Comparison of ENCODE assay signal across 11 cellular contexts in genomic region chr5:134099939-134100282, GRCh38. TPM values are rescaled to one million over a fixed set of nuclear protein-coding genes. Genes with fewer than 3 reads are reported as not detected.
DNase-seq lines count a peak whose midpoint lies in the region; TF ChIP-seq lines count a peak whose summit lies in the region.
"Had no signal": no experiment of that assay in that cellular context is flagged by ENCODE, and none has a peak within 500 bp of the region (broad histone marks: within the 10 kb centered on the region; RNA-seq: fewer than 3 reads in every experiment).

No MANE protein-coding gene starts in this region.

- no peak overlapping the region for H3K4ac ChIP-seq in trophoblast cell (ENCODE audit: low read depth, low read length)

- H3K4me1 Mint-ChIP-seq in T-helper 2 cell treated with Interferon-gamma antibody and Interleukin-4, amounts not matched to agents 5 μg/mL and 100 μg/mL, for 36 hours (ENCODE audit: low read depth) = peaks cover 31% of the 10 kb centered on the region
- peaks cover 66% of the 10 kb centered on the region for H3K4me1 Mint-ChIP-seq in brain

- H3K27ac Mint-ChIP-seq in T-helper 2 cell treated with Interferon-gamma antibody and Interleukin-4, amounts not matched to agents 5 μg/mL and 100 μg/mL, for 36 hours = no peak overlapping the region
- peak overlapping the region in 4 of 5 experiments; percentile 50 to 86 (median 82) for H3K27ac Mint-ChIP-seq in brain

- H3K27ac ChIP-seq in MM.1S (ENCODE audit: low read length) = peak overlapping the region; percentile 80; the same call in 1 of the 2 replicates
- H3K27ac ChIP-seq in trophoblast cell (ENCODE audit: low read depth, low read length) = no peak overlapping the region
- H3K27ac ChIP-seq: prostate gland, WERI-Rb-1 had no signal

- H3K27me3 ChIP-seq in MM.1S (replicated peaks; ENCODE audit: insufficient read depth, low read length) = no peaks in the 10 kb centered on the region
- H3K27me3 ChIP-seq in trophoblast cell (ENCODE audit: insufficient read depth, low read length) = no peaks in the 10 kb centered on the region
- H3K27me3 ChIP-seq: adrenal gland had no signal

- no peaks in the 10 kb centered on the region for H4K20me1 ChIP-seq in MM.1S (ENCODE audit: insufficient read depth, low read length)

- no peaks in the 10 kb centered on the region for H3K79me1 ChIP-seq in trophoblast cell (ENCODE audit: low read length)

- no peak for DNase-seq in T-helper 2 cell treated with Interferon-gamma antibody and Interleukin-4, amounts not matched to agents 5 μg/mL and 100 μg/mL, for 36 hours (ENCODE audit: low spot score)
- DNase-seq in T-helper 2 cell (no peak), MM.1S (no peak), trophoblast cell (no peak), NCI-H526 (lab: John Stamatoyannopoulos, UW) (no peak), OCI-M1 (lab: John Stamatoyannopoulos, UW) (no peak), NCI-H1930 (lab: John Stamatoyannopoulos, UW) (no peak)
- DNase-seq: WERI-Rb-1 had no signal

- H3K79me2 ChIP-seq in MM.1S (ENCODE audit: low read length) (no peaks in the 10 kb centered on the region), trophoblast cell (ENCODE audit: control insufficient read depth, insufficient read depth, low read length, poor library complexity) (no peaks in the 10 kb centered on the region)

- no peaks in the 10 kb centered on the region for H3K9me3 Mint-ChIP-seq in T-helper 2 cell treated with Interferon-gamma antibody and Interleukin-4, amounts not matched to agents 5 μg/mL and 100 μg/mL, for 36 hours
- H3K9me3 Mint-ChIP-seq in brain = no peaks in the 10 kb centered on the region

- H3K4me3 Mint-ChIP-seq in T-helper 2 cell treated with Interferon-gamma antibody and Interleukin-4, amounts not matched to agents 5 μg/mL and 100 μg/mL, for 36 hours = peak overlapping the region; percentile 33
- H3K4me3 Mint-ChIP-seq in brain = peak overlapping the region in 1 of 5 experiments; percentile 44

- H3K14ac ChIP-seq in trophoblast cell (ENCODE audit: low read length) = no peak overlapping the region

- H3K4me3 ChIP-seq in MM.1S (ENCODE audit: low read length) = peak overlapping the region; percentile 23; the same call in 1 of the 2 replicates
- no peak overlapping the region for H3K4me3 ChIP-seq in trophoblast cell (ENCODE audit: low read depth, low read length)
- H3K4me3 ChIP-seq: adrenal gland, prostate gland had no signal

- H2BK12ac ChIP-seq in trophoblast cell (ENCODE audit: low read length) = no peak overlapping the region

- TF ChIP-seq CTCF in MM.1S (IDR thresholded peaks at IDR 0.05; ENCODE audit: low read length) = no peak
- no peak for TF ChIP-seq CTCF in brain (conservative IDR thresholded peaks at IDR 0.05)

- H3K4me1 ChIP-seq in MM.1S (ENCODE audit: low read length) = peaks cover 24% of the 10 kb centered on the region
- H3K4me1 ChIP-seq in trophoblast cell (ENCODE audit: control insufficient read depth in 1 of 2, insufficient read depth in 2 of 2, low read length in 2 of 2) = peaks cover 7 to 10% of the 10 kb centered on the region in 2 experiments
- H3K4me1 ChIP-seq: adrenal gland, prostate gland had no signal

- H3K27me3 Mint-ChIP-seq in T-helper 2 cell treated with Interferon-gamma antibody and Interleukin-4, amounts not matched to agents 5 μg/mL and 100 μg/mL, for 36 hours (ENCODE audit: low read depth) = peaks cover 23% of the 10 kb centered on the region
- peaks cover 5% of the 10 kb centered on the region for H3K27me3 Mint-ChIP-seq in brain

- no peak overlapping the region for H2BK120ac ChIP-seq in trophoblast cell (ENCODE audit: insufficient read depth, low read length, poor library complexity)

- no peak overlapping the region for H4K91ac ChIP-seq in trophoblast cell (ENCODE audit: low read depth, low read length)

- H3K18ac ChIP-seq in trophoblast cell (ENCODE audit: low read length) = no peak overlapping the region

- H4K8ac ChIP-seq in trophoblast cell (ENCODE audit: low read depth, low read length) = no peak overlapping the region

- H3K9ac ChIP-seq in MM.1S (ENCODE audit: low read length) = peak overlapping the region; percentile 38; the same call in 1 of the 2 replicates
- no peak overlapping the region for H3K9ac ChIP-seq in trophoblast cell (ENCODE audit: low read length)

- WGBS in trophoblast cell (ENCODE audit: extremely low coverage, insufficient coverage, insufficient read length) = no CpG with 5 or more reads among the region's 2 CpGs

- H3K9me3 ChIP-seq in MM.1S (replicated peaks; ENCODE audit: insufficient read depth, low read length) = no peaks in the 10 kb centered on the region
- no peaks in the 10 kb centered on the region for H3K9me3 ChIP-seq in trophoblast cell (ENCODE audit: insufficient read depth, low read depth, low read length)
- H3K9me3 ChIP-seq: adrenal gland, prostate gland had no signal

- H3K36me3 ChIP-seq in MM.1S (replicated peaks; ENCODE audit: insufficient read depth, low read length) = no peaks in the 10 kb centered on the region
- H3K36me3 ChIP-seq in trophoblast cell (ENCODE audit: control insufficient read depth in 1 of 2, insufficient read depth in 2 of 2, low read length in 2 of 2) = no peaks in the 10 kb centered on the region
- H3K36me3 ChIP-seq: adrenal gland, prostate gland, WERI-Rb-1 had no signal

- peak overlapping the region; percentile 77 for H3K4me2 ChIP-seq in MM.1S (ENCODE audit: low read depth, low read length)
- H3K4me2 ChIP-seq in trophoblast cell (ENCODE audit: low read length) = no peak overlapping the region

- H4K12ac ChIP-seq in trophoblast cell (ENCODE audit: low read depth, low read length) = no peak overlapping the region

- H3K36me3 Mint-ChIP-seq in T-helper 2 cell treated with Interferon-gamma antibody and Interleukin-4, amounts not matched to agents 5 μg/mL and 100 μg/mL, for 36 hours (ENCODE audit: low read depth) = no peaks in the 10 kb centered on the region
- no peaks in the 10 kb centered on the region for H3K36me3 Mint-ChIP-seq in brain

- peak overlapping the region; percentile 83 for H2AK5ac ChIP-seq in trophoblast cell (ENCODE audit: low read length)

- peaks cover 17% of the 10 kb centered on the region for H3F3A ChIP-seq in MM.1S (ENCODE audit: insufficient read depth, low read length)

- H2BK5ac ChIP-seq in trophoblast cell (ENCODE audit: low read depth, low read length, poor library complexity) = no peak overlapping the region

- no peak overlapping the region for H3K23ac ChIP-seq in trophoblast cell (ENCODE audit: low read length)

- H3K9me2 ChIP-seq in MM.1S (replicated peaks; ENCODE audit: insufficient read depth, low read length) = no peaks in the 10 kb centered on the region

- H2AFZ ChIP-seq in MM.1S (ENCODE audit: low read length) = peak overlapping the region; percentile 78
- no peak overlapping the region for H2AFZ ChIP-seq in trophoblast cell (ENCODE audit: insufficient read depth, low read length, poor library complexity)

RNA-seq across cellular contexts. Expression of gene TCF7, which starts 14.6 kb away (rescaled TPM):
- polyA plus RNA-seq in brain (ENCODE audit: insufficient read depth, low read depth, low replicate concordance) = 5.9 TPM
- polyA plus RNA-seq in trophoblast cell (2013) = 10.2 and 10.8 TPM in 2 replicates
